ENCODE assay signal across 8 cellular contexts in the genomic region with DNA sequence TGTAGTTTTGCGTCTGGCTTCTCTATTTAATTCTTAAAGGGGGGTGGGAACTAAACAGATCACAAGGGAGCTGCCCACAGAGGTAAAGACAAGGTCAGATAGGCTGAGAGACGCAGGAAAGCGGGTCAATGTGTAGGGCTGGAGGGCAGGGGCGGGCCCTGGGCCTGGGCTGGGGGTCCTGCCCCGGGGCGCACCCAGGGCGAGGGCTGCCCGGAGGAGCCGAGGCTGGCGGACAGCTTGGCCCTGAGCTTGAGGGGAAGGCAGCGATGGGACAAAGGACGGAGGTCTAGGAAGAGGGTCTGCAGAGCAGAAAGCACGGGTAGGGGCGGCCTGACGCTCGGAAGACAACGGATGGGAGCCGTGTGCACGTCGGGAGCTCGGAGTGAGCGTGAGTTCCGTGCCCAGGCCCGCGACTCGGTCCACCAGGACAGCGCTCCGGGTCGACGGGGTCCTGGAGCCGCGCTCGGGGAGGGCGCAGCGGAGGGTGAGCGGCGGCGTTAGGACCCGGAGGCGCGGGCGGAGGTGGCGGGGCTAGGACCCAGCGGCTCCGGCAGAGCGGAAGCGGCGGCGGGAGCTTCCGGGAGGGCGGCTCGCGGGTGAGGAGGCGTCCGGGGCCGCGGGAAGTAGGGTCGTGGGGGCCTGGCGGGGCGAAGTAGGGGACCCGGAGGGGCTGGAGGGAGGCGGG. TPM values are rescaled to one million over a fixed set of nuclear protein-coding genes. Genes with fewer than 3 reads are reported as not detected.
DNase-seq lines count a peak whose midpoint lies in the region; ATAC-seq and TF ChIP-seq lines count a peak whose summit lies in the region.
"Not testable (repeated sequence)": the region's sequence is repeated elsewhere in the genome, so short reads cannot be mapped to it uniquely, and the experiment has no call there.

No MANE protein-coding gene starts in this region.

- not testable (repeated sequence) for H3K4me1 ChIP-seq in CD8-positive, alpha-beta T cell (ENCODE audit: insufficient read depth, low read length)

- H3K27me3 ChIP-seq in CD8-positive, alpha-beta T cell (ENCODE audit: insufficient read depth, low read length); layer of hippocampus (ENCODE audit: control insufficient read depth, insufficient read depth, low read length): not testable (repeated sequence)

- peak overlapping the region; percentile 87 for H3K27ac Mint-ChIP-seq in CD8-positive, alpha-beta T cell
- H3K27ac Mint-ChIP-seq in T-helper 1 cell treated with Interleukin-12 subunit alpha and Interleukin-12 subunit beta and Interleukin-4 antibody, amounts not matched to agents 30 μg/mL and 1 μg/mL, for 36 hours: peak overlapping the region; percentile 84
- H3K27ac Mint-ChIP-seq in stimulated activated memory B cell treated with anti-CD40 and anti-IgM and Interleukin-4, amounts not matched to agents 10 μg/mL and 1 μg/mL and 100 μg/mL, for 72 hours: peak overlapping the region; percentile 93

- peak overlapping the region; percentile 89 for H3K4me3 ChIP-seq in CD8-positive, alpha-beta T cell (ENCODE audit: low read depth, low read length)

- POLR2A ChIA-PET in CD8-positive, alpha-beta T cell (lab: Charles Lee): not testable (repeated sequence)

- not testable (repeated sequence) for TF ChIP-seq CTCF in CD8-positive, alpha-beta T cell (IDR thresholded peaks at IDR 0.05)

- CTCF ChIA-PET in CD8-positive, alpha-beta T cell (lab: Charles Lee): not testable (repeated sequence)

- intact Hi-C loops in CD8-positive, alpha-beta T cell (cut with DNase I, micrococcal nuclease): not testable (repeated sequence)

- not testable (repeated sequence) for H3K36me3 ChIP-seq in CD8-positive, alpha-beta T cell (ENCODE audit: insufficient read depth, low read length)

- not testable (repeated sequence) for H3K27me3 Mint-ChIP-seq in CD8-positive, alpha-beta T cell (ENCODE audit: low read depth); T-helper 1 cell treated with Interleukin-12 subunit alpha and Interleukin-12 subunit beta and Interleukin-4 antibody, amounts not matched to agents 30 μg/mL and 1 μg/mL, for 36 hours (ENCODE audit: low read depth); stimulated activated memory B cell treated with anti-CD40 and anti-IgM and Interleukin-4, amounts not matched to agents 10 μg/mL and 1 μg/mL and 100 μg/mL, for 72 hours

- peak overlapping the region; percentile 51 for H3K27ac ChIP-seq in CD8-positive, alpha-beta T cell (ENCODE audit: low read depth, low read length)
- H3K27ac ChIP-seq in layer of hippocampus (ENCODE audit: low read depth, low read length): peak overlapping the region; percentile 77

- H3K9me3 Mint-ChIP-seq in CD8-positive, alpha-beta T cell; T-helper 1 cell treated with Interleukin-12 subunit alpha and Interleukin-12 subunit beta and Interleukin-4 antibody, amounts not matched to agents 30 μg/mL and 1 μg/mL, for 36 hours; stimulated activated memory B cell treated with anti-CD40 and anti-IgM and Interleukin-4, amounts not matched to agents 10 μg/mL and 1 μg/mL and 100 μg/mL, for 72 hours: not testable (repeated sequence)

- H3K4me1 Mint-ChIP-seq in CD8-positive, alpha-beta T cell (ENCODE audit: low read depth): peaks cover 19% of the 10 kb centered on the region
- peaks cover 14% of the 10 kb centered on the region for H3K4me1 Mint-ChIP-seq in T-helper 1 cell treated with Interleukin-12 subunit alpha and Interleukin-12 subunit beta and Interleukin-4 antibody, amounts not matched to agents 30 μg/mL and 1 μg/mL, for 36 hours (ENCODE audit: low read depth)
- peaks cover 28% of the 10 kb centered on the region for H3K4me1 Mint-ChIP-seq in stimulated activated memory B cell treated with anti-CD40 and anti-IgM and Interleukin-4, amounts not matched to agents 10 μg/mL and 1 μg/mL and 100 μg/mL, for 72 hours

- H3K4me3 Mint-ChIP-seq in CD8-positive, alpha-beta T cell: peak overlapping the region; percentile 92
- peak overlapping the region; percentile 88 for H3K4me3 Mint-ChIP-seq in T-helper 1 cell treated with Interleukin-12 subunit alpha and Interleukin-12 subunit beta and Interleukin-4 antibody, amounts not matched to agents 30 μg/mL and 1 μg/mL, for 36 hours
- H3K4me3 Mint-ChIP-seq in stimulated activated memory B cell treated with anti-CD40 and anti-IgM and Interleukin-4, amounts not matched to agents 10 μg/mL and 1 μg/mL and 100 μg/mL, for 72 hours: peak overlapping the region; percentile 85

- DNase-seq in CD8-positive, alpha-beta T cell: peak; percentile 48 to 90 (median 79)
- peak; percentile 58 for DNase-seq in HT-29 (ENCODE audit: low spot score)
- DNase-seq in activated naive CD4-positive, alpha-beta T cell treated with Interleukin-2 at 50 U/mL for 16 hours: peak; percentile 85
- peak; percentile 23 for DNase-seq in epidermal melanocyte (ENCODE audit: insufficient read length, low spot score)
- peak; percentile 75 for DNase-seq in putamen (ENCODE audit: low spot score)

- H3K9me3 ChIP-seq in CD8-positive, alpha-beta T cell (ENCODE audit: low read length): not testable (repeated sequence)

- not testable (repeated sequence) for H3K36me3 Mint-ChIP-seq in CD8-positive, alpha-beta T cell; T-helper 1 cell treated with Interleukin-12 subunit alpha and Interleukin-12 subunit beta and Interleukin-4 antibody, amounts not matched to agents 30 μg/mL and 1 μg/mL, for 36 hours (ENCODE audit: low read depth); stimulated activated memory B cell treated with anti-CD40 and anti-IgM and Interleukin-4, amounts not matched to agents 10 μg/mL and 1 μg/mL and 100 μg/mL, for 72 hours

- not testable (repeated sequence) for ATAC-seq in CD8-positive, alpha-beta T cell; stimulated activated memory B cell treated with anti-CD40 and anti-IgM and Interleukin-4, amounts not matched to agents 10 μg/mL and 1 μg/mL and 100 μg/mL, for 72 hours

RNA-seq across cellular contexts. Expression of a gene that starts 43.4 kb away (rescaled TPM):
- total RNA-seq in CD8-positive, alpha-beta T cell: 10 to 100 TPM; 11.8 to 13.9 TPM
- total RNA-seq in HT-29 (2014; rRNA removed; shearing (Covaris generic)): 4.3 and 10.7 TPM in 2 replicates

Comparison
In these comparisons a context has a peak if more than half of its experiments do, and no peak if none do; other contexts are left out.
1. DNase-seq: peak in every context shown above with its lines; median percentile 85 in activated naive CD4-positive, alpha-beta T cell treated with Interleukin-2 at 50 U/mL for 16 hours; 79 in CD8-positive, alpha-beta T cell; 75 in putamen; 58 in HT-29; 23 in epidermal melanocyte.